19 cellular contexts compared by ENCODE assay signal in genomic region chr16:15864939-15865338, GRCh38. TPM values are rescaled to one million over a fixed set of nuclear protein-coding genes. Genes with fewer than 3 reads are reported as not detected.
DNase-seq lines count a peak whose midpoint lies in the region; ATAC-seq and TF ChIP-seq lines count a peak whose summit lies in the region.
"Had no signal": no experiment of that assay in that cellular context is flagged by ENCODE, and none has a peak within 500 bp of the region (broad histone marks: within the 10 kb centered on the region; RNA-seq: fewer than 3 reads in every experiment).

No MANE protein-coding gene starts in this region.

- no peak overlapping the region for H2BK15ac ChIP-seq in IMR-90 (ENCODE audit: low read depth, low read length)

- H3K23ac ChIP-seq in IMR-90 (ENCODE audit: low read depth, low read length) = 0 out of 2 replicates have a peak overlapping the region, but pooled peaks have one; percentile 78

- H3K4me1 Mint-ChIP-seq in nephron progenitor cell = no peaks in the 10 kb centered on the region
- H3K4me1 Mint-ChIP-seq: CD14-positive monocyte; CD4-positive, alpha-beta memory T cell had no signal

- H2AFZ ChIP-seq in IMR-90 (replicated peaks; ENCODE audit: low read length, poor library complexity) = no peak overlapping the region
- no peak overlapping the region for H2AFZ ChIP-seq in fibroblast of lung (ENCODE audit: low read length)
- H2AFZ ChIP-seq: GM23248 had no signal

- H3K4me3 ChIP-seq in IMR-90 (ENCODE audit: insufficient read depth, low read depth, low read length) = no peak overlapping the region
- H3K4me3 ChIP-seq in fibroblast of lung (replicated peaks in 1 of 4; ENCODE audit: control extremely low read depth in 1 of 4, insufficient read depth in 1 of 4, low read depth in 3 of 4, low read length in 4 of 4) = no peak overlapping the region
- H3K4me3 ChIP-seq in muscle layer of colon (ENCODE audit: low read depth in 1 of 2, low read length in 2 of 2) = no peak overlapping the region
- H3K4me3 ChIP-seq in transverse colon = no peak overlapping the region
- H3K4me3 ChIP-seq: BLaER1, GM23248 had no signal

- peak overlapping the region; percentile 68; the same call in 1 of the 2 replicates for H4K91ac ChIP-seq in IMR-90 (ENCODE audit: insufficient read depth, low read depth, low read length)

- peaks cover 40% of the 10 kb centered on the region for H3K36me3 Mint-ChIP-seq in nephron progenitor cell (ENCODE audit: low read depth)

- no TSS peak for BruUV-seq in IMR-90 (replicated peaks; lab: Mats Ljungman, UMichigan)

- H3K27ac Mint-ChIP-seq in nephron progenitor cell = no peak overlapping the region
- H3K27ac Mint-ChIP-seq: CD4-positive, alpha-beta memory T cell had no signal

- POLR2A ChIA-PET in IMR-90 (lab: Charles Lee; ENCODE audit: unreplicated experiment) = no interaction called here

- no CpG with 5 or more reads among the region's 5 CpGs for WGBS in IMR-90 (ENCODE audit: extremely low coverage in 2 of 2, insufficient read length in 1 of 2), 2 experiments
- 76 to 87% methylated on average over 5 of the region's 5 CpGs for WGBS in transverse colon (ENCODE audit: low coverage in 1 of 2), 2 donors

- H3K4me1 ChIP-seq in IMR-90 (ENCODE audit: control insufficient read depth, insufficient read depth, low read length) (peaks cover 9% of the 10 kb centered on the region), fibroblast of lung (ENCODE audit: control insufficient read depth, extremely low read depth, insufficient read depth, low read length) (peaks cover 6% of the 10 kb centered on the region), muscle layer of colon (ENCODE audit: insufficient read depth, low read length) (peaks cover 16% of the 10 kb centered on the region), transverse colon (peaks cover 0 to 3% (median 0%) of the 10 kb centered on the region in 4 donors)
- H3K4me1 ChIP-seq: BLaER1 had no signal

- peak overlapping the region; percentile 77; the same call in 1 of the 2 replicates for H3K27ac ChIP-seq in IMR-90 (ENCODE audit: insufficient read depth, low read length)
- no peak overlapping the region for H3K27ac ChIP-seq in fibroblast of lung (ENCODE audit: insufficient read depth, low read length)
- H3K27ac ChIP-seq in muscle layer of colon (ENCODE audit: low read depth, low read length) = peak overlapping the region; percentile 47
- H3K27ac ChIP-seq in transverse colon = peak overlapping the region in 3 of 4 donors; percentile 9 to 61 (median 18)
- H3K27ac ChIP-seq: BLaER1, GM23248 had no signal

- in situ Hi-C loops in IMR-90 (cut with MboI; ENCODE audit: low sequenced_read_pairs) = no loop called here
- in situ Hi-C loops in transverse colon (cut with MboI; ENCODE audit: low pct_ligation_motif_present in 1 of 4, low pct_unique_long_range_greater_than_20kb in 1 of 4, low sequenced_read_pairs in 3 of 4) = loop anchor here in 3 of 4 donors (10.0 to 25.0 kb wide), 3 partner anchors 180 to 272 kb away; no protein-coding TSS in a partner anchor

- H3K18ac ChIP-seq in IMR-90 (ENCODE audit: low read depth, low read length) = peak overlapping the region; percentile 83

- H3K27me3 ChIP-seq in IMR-90 (ENCODE audit: control insufficient read depth, insufficient read depth, low read length) (no peaks in the 10 kb centered on the region), fibroblast of lung (ENCODE audit: control insufficient read depth, insufficient read depth, low read length) (no peaks in the 10 kb centered on the region), muscle layer of colon (ENCODE audit: control insufficient read depth in 1 of 2, insufficient read depth in 2 of 2, low read length in 2 of 2) (no peaks in the 10 kb centered on the region), transverse colon (no peaks in the 10 kb centered on the region)

- no peaks in the 10 kb centered on the region for H3K79me2 ChIP-seq in fibroblast of lung (ENCODE audit: control insufficient read depth, insufficient read depth, low read length)

- no peak for TF ChIP-seq RAD21 in IMR-90 (IDR thresholded peaks at IDR 0.05; ENCODE audit: low read length)

- no peak overlapping the region for H2AK9ac ChIP-seq in IMR-90 (replicated peaks; ENCODE audit: low read depth, low read length, poor library complexity)

- H3K9me3 Mint-ChIP-seq in nephron progenitor cell = no peaks in the 10 kb centered on the region
- H3K9me3 Mint-ChIP-seq: CD14-positive monocyte; CD4-positive, alpha-beta memory T cell had no signal

- H3K56ac ChIP-seq in IMR-90 (ENCODE audit: extremely low read depth, insufficient read depth, low read length) = peak overlapping the region; percentile 27; the same call in 1 of the 2 replicates

- H3K9ac ChIP-seq in IMR-90 (ENCODE audit: low read depth, low read length) (no peak overlapping the region), fibroblast of lung (ENCODE audit: insufficient read depth, low read length) (no peak overlapping the region), muscle layer of colon (ENCODE audit: low read length) (no peak overlapping the region)
- H3K9ac ChIP-seq: BLaER1, GM23248 had no signal

- DNase-seq in IMR-90 (peak; percentile 31), fibroblast of lung (ENCODE audit: low read depth in 2 of 2) (peak in 1 of 2 donors; percentile 40), transverse colon (no peak), nephron progenitor cell (no peak)
- DNase-seq in activated CD8-positive, alpha-beta memory T cell treated with anti-CD3 and anti-CD28 coated beads, Interleukin-2, amount 50 U/mL, for 4 hours = no peak
- DNase-seq: 8988T; CD4-positive, alpha-beta memory T cell; DMS153; DMS79; GDM1; GM23248; HCEC 1CT had no signal

- peak overlapping the region; percentile 10 to 84; a peak in 2 of 4 replicates for H4K8ac ChIP-seq in IMR-90 (ENCODE audit: low read depth in 2 of 2, low read length in 2 of 2)

- no peak overlapping the region for H3K4me3 Mint-ChIP-seq in nephron progenitor cell
- H3K4me3 Mint-ChIP-seq: CD14-positive monocyte; CD4-positive, alpha-beta memory T cell had no signal

- peak overlapping the region; percentile 82 for H2BK120ac ChIP-seq in IMR-90 (ENCODE audit: low read depth, low read length)

- H3K14ac ChIP-seq in IMR-90 (replicated peaks; ENCODE audit: low read depth, low read length) = 0 out of 2 replicates have a peak overlapping the region, but pooled peaks have one; percentile 51

- peaks cover 28% of the 10 kb centered on the region for H3K27me3 Mint-ChIP-seq in nephron progenitor cell (ENCODE audit: low read depth, poor library complexity)

- peak overlapping the region; percentile 89 for H2BK20ac ChIP-seq in IMR-90 (ENCODE audit: low read depth, low read length)

- H3K36me3 ChIP-seq in IMR-90 (ENCODE audit: control insufficient read depth, insufficient read depth, low read length) (peaks cover 7% of the 10 kb centered on the region), fibroblast of lung (ENCODE audit: control insufficient read depth, insufficient read depth, low read length) (peaks cover 3% of the 10 kb centered on the region), muscle layer of colon (ENCODE audit: insufficient read depth, low read length) (peaks cover 7% of the 10 kb centered on the region), transverse colon (peaks cover 0 to 20% (median 7%) of the 10 kb centered on the region in 4 donors)

- H2AK5ac ChIP-seq in IMR-90 (ENCODE audit: low read depth, low read length) = no peak overlapping the region

- H4K20me1 ChIP-seq in IMR-90 (ENCODE audit: insufficient read depth, low read length) = no peaks in the 10 kb centered on the region
- H4K20me1 ChIP-seq in fibroblast of lung (ENCODE audit: control insufficient read depth, extremely low read depth, insufficient read depth, low read length) = no peaks in the 10 kb centered on the region

- ATAC-seq in IMR-90 (ENCODE audit: low read depth) (peak; percentile 38), GM21515 (IDR thresholded peaks at IDR 0.05; ENCODE audit: unreplicated experiment) (no peak)

- no peak overlapping the region for H4K5ac ChIP-seq in IMR-90 (ENCODE audit: low read depth, low read length)

- CTCF ChIA-PET in IMR-90 (lab: Yijun Ruan, JAX) = no interaction called here

- TF ChIP-seq EP300 in transverse colon (IDR thresholded peaks at IDR 0.05; ENCODE audit: low read depth) = no peak

- H3K9me3 ChIP-seq in IMR-90 (ENCODE audit: control insufficient read depth, insufficient read depth, low read length) (no peaks in the 10 kb centered on the region), fibroblast of lung (ENCODE audit: control insufficient read depth, insufficient read depth, low read depth, low read length) (no peaks in the 10 kb centered on the region), muscle layer of colon (ENCODE audit: low read length) (no peaks in the 10 kb centered on the region), transverse colon (no peaks in the 10 kb centered on the region)
- H3K9me3 ChIP-seq: BLaER1 had no signal

- TF ChIP-seq POLR2A in IMR-90 (IDR thresholded peaks at IDR 0.05; ENCODE audit: low read depth, low read length) (no peak), transverse colon (IDR thresholded peaks at IDR 0.05) (no peak)

- peak overlapping the region; percentile 48 for H2BK5ac ChIP-seq in IMR-90 (ENCODE audit: low read depth, low read length, poor library complexity, severe bottlenecking)

- TF ChIP-seq CTCF in IMR-90 (conservative IDR thresholded peaks at IDR 0.05; ENCODE audit: low read depth, low read length) = no peak
- no peak for TF ChIP-seq CTCF in fibroblast of lung (conservative IDR thresholded peaks at IDR 0.05 in 1 of 2, IDR thresholded peaks at IDR 0.05 in 1 of 2; ENCODE audit: low read depth in 1 of 2, low read length in 2 of 2)
- no peak for TF ChIP-seq CTCF in transverse colon (IDR thresholded peaks at IDR 0.05)
- TF ChIP-seq CTCF in nephron progenitor cell (IDR thresholded peaks at IDR 0.05) = no peak

- H3K4ac ChIP-seq in IMR-90 (ENCODE audit: low read depth, low read length) = peak overlapping the region; percentile 84; the same call in 1 of the 2 replicates

- intact Hi-C loops in IMR-90 (cut with micrococcal nuclease) (loop anchor here (5.0 kb wide), 1 partner anchor 262 kb away; no protein-coding TSS in a partner anchor), transverse colon (cut with DNase I; ENCODE audit: low total_unique reads) (no loop called here)

- H3K4me2 ChIP-seq in IMR-90 (ENCODE audit: low read depth, low read length) = no peak overlapping the region; the same call in 1 of the 2 replicates
- H3K4me2 ChIP-seq in fibroblast of lung (ENCODE audit: extremely low read depth, insufficient read depth, low read length) = peak overlapping the region; percentile 29
- H3K4me2 ChIP-seq: BLaER1 had no signal

- dilution Hi-C loops in IMR-90 (cut with HindIII; ENCODE audit: low sequenced_read_pairs, unreplicated experiment) = no loop called here

- peaks cover 0 to 5% of the 10 kb centered on the region in 2 experiments; a peak in 2 of 4 replicates for H3K79me1 ChIP-seq in IMR-90 (ENCODE audit: low read depth in 1 of 2, low read length in 2 of 2)

- peaks cover 5% of the 10 kb centered on the region; the same call in 1 of the 2 replicates for H3K9me1 ChIP-seq in IMR-90 (ENCODE audit: insufficient read depth, low read length)

RNA-seq across cellular contexts. Expression of gene MYH11, which starts 8.1 kb away (rescaled TPM):
- total RNA-seq in IMR-90 (2012; rRNA removed) (under 0.01 TPM in 2 replicates), fibroblast of lung (14.5 and 28.8 TPM in 2 replicates), transverse colon (1,000 to 10,000 TPM in 2 of 4 donors, 100 to 1,000 TPM in 2; 619 to 1,914 (median 1,058) TPM)
- polyA plus RNA-seq in IMR-90 (2012; rRNA removed) (0.03 and 0.12 TPM in 2 replicates), fibroblast of lung (1.3 and 1.9 TPM in 2 replicates)
- polyA plus RNA-seq in IMR-90 (2012; cell fraction: cytosol; rRNA removed) = under 0.01 and 0.02 TPM in 2 replicates
- 0.01 and 0.02 TPM in 2 replicates for polyA plus RNA-seq in IMR-90 (2012; cell fraction: nucleus; rRNA removed; ENCODE audit: low replicate concordance)
- 6.5 and 7.1 TPM in 2 replicates for polyA plus RNA-seq in fibroblast of lung (2012)
- 3.1 and 3.8 TPM in 2 replicates for polyA minus RNA-seq in fibroblast of lung (ENCODE audit: low replicate concordance)
- total RNA-seq: A673, GM23248, H4, HT-29 had no signal

RNA-seq across cellular contexts. Expression of gene CEP20, which starts 23.5 kb away (rescaled TPM):
- 40.1 and 61.9 TPM in 2 replicates for total RNA-seq in IMR-90 (2012; rRNA removed)
- polyA plus RNA-seq in IMR-90 (2012; rRNA removed) = 19.8 and 28.8 TPM in 2 replicates
- 4.6 and 6.5 TPM in 2 replicates for polyA plus RNA-seq in IMR-90 (2012; cell fraction: cytosol; rRNA removed)
- polyA plus RNA-seq in IMR-90 (2012; cell fraction: nucleus; rRNA removed; ENCODE audit: low replicate concordance) = 1.9 and 10.9 TPM in 2 replicates
- 56.2 and 60.9 TPM in 2 replicates for total RNA-seq in fibroblast of lung
- 42.9 and 56.6 TPM in 2 replicates for polyA plus RNA-seq in fibroblast of lung
- polyA plus RNA-seq in fibroblast of lung (2012) = 30.8 and 37.4 TPM in 2 replicates
- polyA minus RNA-seq in fibroblast of lung (ENCODE audit: low replicate concordance) = 5.9 and 15.1 TPM in 2 replicates
- total RNA-seq in transverse colon = 10 to 100 TPM in 3 of 4 donors, 1 to 10 TPM in 1; 9.4 to 21.7 (median 20.8) TPM

Comparison
In these comparisons a context has a peak if more than half of its experiments do, and no peak if none do; other contexts are left out.
1. RNA of gene MYH11, which starts 8.1 kb away (total RNA-seq): 619 to 1,914 TPM in transverse colon; 14.5 to 28.8 TPM in fibroblast of lung and under 0.01 TPM in IMR-90; every median in the first group is over 10 times any median in the second.